ENCODE assay signal across 28 cellular contexts in genomic region chr2:227320305-227321094, GRCh38. TPM values are rescaled to one million over a fixed set of nuclear protein-coding genes. Genes with fewer than 3 reads are reported as not detected.
DNase-seq lines count a peak whose midpoint lies in the region; ATAC-seq and TF ChIP-seq lines count a peak whose summit lies in the region.
"Had no signal": no experiment of that assay in that cellular context is flagged by ENCODE, and none has a peak within 500 bp of the region (broad histone marks: within the 10 kb centered on the region; RNA-seq: fewer than 3 reads in every experiment).

No MANE protein-coding gene starts in this region.

- no peak overlapping the region for H3K27ac ChIP-seq in neuronal stem cell (replicated peaks; ENCODE audit: low read length)
- H3K27ac ChIP-seq: A549; BLaER1 treated with 17β-estradiol and CSF1 and Interleukin-3, amounts not matched to agents 10 nM and 100 nM; HL-60 had no signal

- H2BK12ac ChIP-seq in neuronal stem cell (ENCODE audit: low read length) = no peak overlapping the region

- peak; percentile 14 for DNase-seq in ELF-1 (ENCODE audit: low read depth, low spot score)
- peak; percentile 51 for DNase-seq in KBM-7
- peak; percentile 92 for DNase-seq in chondrocyte (ENCODE audit: low spot score)
- DNase-seq in neuronal stem cell (ENCODE audit: low spot score) = no peak
- DNase-seq in NCI-H446 (lab: John Stamatoyannopoulos, UW) = no peak
- no peak for DNase-seq in activated CD4-positive, alpha-beta T cell treated with anti-CD3 and anti-CD28 coated beads for 1 hour
- DNase-seq: AML-193; CD4-positive, alpha-beta T cell; COR-L47; DMS53; GOT3; HCEC 1CT; Karpas-422; NCI-H1092 treated with DMSO at 0.1 percent for 48 hours; NCI-H1436; NCI-H187; NCI-H526 treated with DMSO at 0.1 percent for 48 hours; RPMI8226; SHP77 had no signal

- no peak overlapping the region for H3K27ac Mint-ChIP-seq in chondrocyte (ENCODE audit: unreplicated experiment)
- H3K27ac Mint-ChIP-seq: CD4-positive, alpha-beta T cell had no signal

- H4K8ac ChIP-seq in neuronal stem cell (ENCODE audit: low read depth, low read length) = no peak overlapping the region

- no peak overlapping the region for H3K23ac ChIP-seq in neuronal stem cell (ENCODE audit: low read depth, low read length, poor library complexity)

- H3K9me3 Mint-ChIP-seq in chondrocyte (ENCODE audit: low read depth) = peaks cover 10% of the 10 kb centered on the region
- H3K9me3 Mint-ChIP-seq: CD4-positive, alpha-beta T cell had no signal

- H2BK5ac ChIP-seq in neuronal stem cell (ENCODE audit: low read length) = peak overlapping the region; percentile 24

- H2BK120ac ChIP-seq in neuronal stem cell (ENCODE audit: low read depth, low read length) = no peak overlapping the region

- H4K91ac ChIP-seq in neuronal stem cell (ENCODE audit: low read depth, low read length, poor library complexity) = no peak overlapping the region

- no peak overlapping the region for H3K4me2 ChIP-seq in neuronal stem cell (ENCODE audit: insufficient read depth, low read length, poor library complexity, severe bottlenecking)
- H3K4me2 ChIP-seq: A549; BLaER1 treated with 17β-estradiol and CSF1 and Interleukin-3, amounts not matched to agents 10 nM and 100 nM had no signal

- WGBS in neuronal stem cell (ENCODE audit: extremely low coverage in 2 of 2, insufficient read length in 2 of 2, insufficient replicate concordance in 1 of 2), 2 donors = no CpG with 5 or more reads among the region's 33 CpGs

- no peaks in the 10 kb centered on the region for H3K27me3 ChIP-seq in neuronal stem cell (ENCODE audit: control insufficient read depth in 3 of 3, insufficient read depth in 3 of 3, low read depth in 1 of 3, low read length in 3 of 3)
- H3K27me3 ChIP-seq: BLaER1 treated with 17β-estradiol and CSF1 and Interleukin-3, amounts not matched to agents 10 nM and 100 nM had no signal

- H3K4ac ChIP-seq in neuronal stem cell (ENCODE audit: low read length) = no peak overlapping the region

- in situ Hi-C loops in KBM-7 (cut with MboI; ENCODE audit: low pct_unique_long_range_greater_than_20kb, low sequenced_read_pairs) = no loop called here

- no peaks in the 10 kb centered on the region for H3K36me3 Mint-ChIP-seq in chondrocyte (ENCODE audit: low read depth)

- no peaks in the 10 kb centered on the region for H3K27me3 Mint-ChIP-seq in chondrocyte (ENCODE audit: low read depth)
- H3K27me3 Mint-ChIP-seq: IgD-negative memory B cell had no signal

- H3K4me3 ChIP-seq in neuronal stem cell (ENCODE audit: low read length in 2 of 2) = no peak overlapping the region
- H3K4me3 ChIP-seq: A549; BLaER1 treated with 17β-estradiol and CSF1 and Interleukin-3, amounts not matched to agents 10 nM and 100 nM; GM12878 had no signal

- no peak for ATAC-seq in HG03095 (IDR thresholded peaks at IDR 0.05; ENCODE audit: unreplicated experiment)
- ATAC-seq: A549, GM12878 had no signal

- no peak overlapping the region for H2BK15ac ChIP-seq in neuronal stem cell (ENCODE audit: low read length)

- no peak for TF ChIP-seq CTCF in chondrocyte (IDR thresholded peaks at IDR 0.05)

- H3K14ac ChIP-seq in neuronal stem cell (ENCODE audit: low read length) = no peak overlapping the region

- H3K4me1 ChIP-seq in neuronal stem cell (ENCODE audit: control insufficient read depth in 2 of 2, insufficient read depth in 1 of 2, low read depth in 1 of 2, low read length in 2 of 2) = peaks cover 0 to 1% of the 10 kb centered on the region in 2 donors

- H2AFZ ChIP-seq in neuronal stem cell (ENCODE audit: low read length) = no peak overlapping the region

- H2AK5ac ChIP-seq in neuronal stem cell (ENCODE audit: low read depth, low read length) = peak overlapping the region; percentile 81

- H3K9me3 ChIP-seq in neuronal stem cell (replicated peaks in 1 of 2; ENCODE audit: control insufficient read depth in 2 of 2, insufficient read depth in 1 of 2, low read depth in 1 of 2, low read length in 2 of 2) = peaks cover 3 to 6% of the 10 kb centered on the region in 2 donors

- no peak overlapping the region for H3K4me3 Mint-ChIP-seq in chondrocyte (ENCODE audit: unreplicated experiment)
- H3K4me3 Mint-ChIP-seq: CD4-positive, alpha-beta T cell had no signal

- H3K36me3 ChIP-seq in neuronal stem cell (replicated peaks in 1 of 2; ENCODE audit: control insufficient read depth in 2 of 2, insufficient read depth in 2 of 2, low read length in 2 of 2) = no peaks in the 10 kb centered on the region

- H3K79me1 ChIP-seq in neuronal stem cell (ENCODE audit: low read depth, low read length) = peaks cover 4% of the 10 kb centered on the region

- peaks cover 9% of the 10 kb centered on the region for H3K4me1 Mint-ChIP-seq in chondrocyte (ENCODE audit: low read depth)

- H3K9ac ChIP-seq in neuronal stem cell (ENCODE audit: low read depth, low read length, poor library complexity) = no peak overlapping the region
- H3K9ac ChIP-seq: BLaER1 treated with 17β-estradiol and CSF1 and Interleukin-3, amounts not matched to agents 10 nM and 100 nM had no signal

- no peak overlapping the region for H3K18ac ChIP-seq in neuronal stem cell (ENCODE audit: low read length)

RNA-seq across cellular contexts. Expression of gene MFF, which starts 4.6 kb away (rescaled TPM):
- 64.7 to 76.0 TPM (median 66.8 TPM) in 3 replicates for total RNA-seq in chondrocyte
- 107 TPM for polyA plus RNA-seq in neuronal stem cell (2013, experiment 1 of 2)
- polyA plus RNA-seq in neuronal stem cell (2013, experiment 2 of 2) = 112 TPM

RNA-seq across cellular contexts. Expression of gene TM4SF20, which starts 58.6 kb away (rescaled TPM):
- total RNA-seq in chondrocyte = not detected in 3 replicates
- not detected for polyA plus RNA-seq in neuronal stem cell (2013, experiment 1 of 2)
- not detected for polyA plus RNA-seq in neuronal stem cell (2013, experiment 2 of 2)
- total RNA-seq: CD4-positive, alpha-beta T cell; Daoy; GM12878; M059J; SK-MEL-5 had no signal
- polyA plus RNA-seq: IgD-negative memory B cell had no signal

Comparison
In these comparisons a context has a peak if more than half of its experiments do, and no peak if none do; other contexts are left out.
1. DNase-seq: peak in ELF-1 (single experiment), KBM-7 (single experiment) and chondrocyte (single experiment); none in neuronal stem cell (single experiment), NCI-H446 (0 of 2) and activated CD4-positive, alpha-beta T cell treated with anti-CD3 and anti-CD28 coated beads for 1 hour (single experiment).